In genomic region chr11:567629-568258, GRCh38 we compare ENCODE assay signal across 1 cellular context.
A peak's percentile ranks its signal among the peaks of the same experiment; 100 is the strongest.
TF ChIP-seq lines count a peak whose summit lies in the region.

No MANE protein-coding gene starts in this region.

TF ChIP-seq in HepG2, 621 proteins besides CTCF, POLR2A, EP300 and RAD21 (continued from another document and continues in another):
- no peak for TF ChIP-seq SP2 (CRISPR knock-in tag; IDR thresholded peaks at IDR 0.05)
- TF ChIP-seq ZNF451 (CRISPR knock-in tag; IDR thresholded peaks at IDR 0.05) = no peak; the same call in 1 of the 2 replicates
- TF ChIP-seq ZNF512 (CRISPR knock-in tag; IDR thresholded peaks at IDR 0.05) = no peak
- TF ChIP-seq ZNF562 (CRISPR knock-in tag; IDR thresholded peaks at IDR 0.05; ENCODE audit: borderline replicate concordance) = no peak
- no peak for TF ChIP-seq PPARG (CRISPR knock-in tag; conservative IDR thresholded peaks at IDR 0.05)
- TF ChIP-seq ATF5 (CRISPR knock-in tag; IDR thresholded peaks at IDR 0.05; ENCODE audit: low read depth) = no peak
- no peak for TF ChIP-seq ZNF878 (CRISPR knock-in tag; IDR thresholded peaks at IDR 0.05)
- TF ChIP-seq, protein P1, sequence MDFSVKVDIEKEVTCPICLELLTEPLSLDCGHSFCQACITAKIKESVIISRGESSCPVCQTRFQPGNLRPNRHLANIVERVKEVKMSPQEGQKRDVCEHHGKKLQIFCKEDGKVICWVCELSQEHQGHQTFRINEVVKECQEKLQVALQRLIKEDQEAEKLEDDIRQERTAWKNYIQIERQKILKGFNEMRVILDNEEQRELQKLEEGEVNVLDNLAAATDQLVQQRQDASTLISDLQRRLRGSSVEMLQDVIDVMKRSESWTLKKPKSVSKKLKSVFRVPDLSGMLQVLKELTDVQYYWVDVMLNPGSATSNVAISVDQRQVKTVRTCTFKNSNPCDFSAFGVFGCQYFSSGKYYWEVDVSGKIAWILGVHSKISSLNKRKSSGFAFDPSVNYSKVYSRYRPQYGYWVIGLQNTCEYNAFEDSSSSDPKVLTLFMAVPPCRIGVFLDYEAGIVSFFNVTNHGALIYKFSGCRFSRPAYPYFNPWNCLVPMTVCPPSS (IDR thresholded peaks at IDR 0.05) = no peak
- TF ChIP-seq, protein P2, sequence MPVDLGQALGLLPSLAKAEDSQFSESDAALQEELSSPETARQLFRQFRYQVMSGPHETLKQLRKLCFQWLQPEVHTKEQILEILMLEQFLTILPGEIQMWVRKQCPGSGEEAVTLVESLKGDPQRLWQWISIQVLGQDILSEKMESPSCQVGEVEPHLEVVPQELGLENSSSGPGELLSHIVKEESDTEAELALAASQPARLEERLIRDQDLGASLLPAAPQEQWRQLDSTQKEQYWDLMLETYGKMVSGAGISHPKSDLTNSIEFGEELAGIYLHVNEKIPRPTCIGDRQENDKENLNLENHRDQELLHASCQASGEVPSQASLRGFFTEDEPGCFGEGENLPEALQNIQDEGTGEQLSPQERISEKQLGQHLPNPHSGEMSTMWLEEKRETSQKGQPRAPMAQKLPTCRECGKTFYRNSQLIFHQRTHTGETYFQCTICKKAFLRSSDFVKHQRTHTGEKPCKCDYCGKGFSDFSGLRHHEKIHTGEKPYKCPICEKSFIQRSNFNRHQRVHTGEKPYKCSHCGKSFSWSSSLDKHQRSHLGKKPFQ (CRISPR knock-in tag; IDR thresholded peaks at IDR 0.05; ENCODE audit: insufficient replicate concordance) = no peak
- TF ChIP-seq, protein P3, sequence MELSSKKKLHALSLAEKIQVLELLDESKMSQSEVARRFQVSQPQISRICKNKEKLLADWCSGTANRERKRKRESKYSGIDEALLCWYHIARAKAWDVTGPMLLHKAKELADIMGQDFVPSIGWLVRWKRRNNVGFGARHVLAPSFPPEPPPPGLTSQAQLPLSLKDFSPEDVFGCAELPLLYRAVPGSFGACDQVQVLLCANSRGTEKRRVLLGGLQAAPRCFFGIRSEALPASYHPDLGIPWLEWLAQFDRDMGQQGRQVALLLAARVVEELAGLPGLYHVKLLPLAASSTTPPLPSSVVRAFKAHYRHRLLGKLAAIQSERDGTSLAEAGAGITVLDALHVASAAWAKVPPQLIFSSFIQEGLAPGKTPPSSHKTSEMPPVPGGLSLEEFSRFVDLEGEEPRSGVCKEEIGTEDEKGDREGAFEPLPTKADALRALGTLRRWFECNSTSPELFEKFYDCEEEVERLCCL (CRISPR knock-in tag; IDR thresholded peaks at IDR 0.05; ENCODE audit: borderline replicate concordance) = no peak
- TF ChIP-seq TBX2 (CRISPR knock-in tag; IDR thresholded peaks at IDR 0.05; ENCODE audit: borderline replicate concordance) = peak; percentile 31; the same call in 1 of the 2 replicates
- no peak for TF ChIP-seq ZNF441 (CRISPR knock-in tag; IDR thresholded peaks at IDR 0.05; ENCODE audit: borderline replicate concordance)
- 0 out of 2 replicates have a peak, but pooled peaks have one; percentile 48 for TF ChIP-seq THAP9 (CRISPR knock-in tag; IDR thresholded peaks at IDR 0.05; ENCODE audit: borderline replicate concordance)
- TF ChIP-seq NFIC (IDR thresholded peaks at IDR 0.05; ENCODE audit: low read length) = no peak
- no peak for TF ChIP-seq ZNF558 (CRISPR knock-in tag; IDR thresholded peaks at IDR 0.05; ENCODE audit: borderline replicate concordance)
- TF ChIP-seq ZC3H4 (CRISPR knock-in tag; IDR thresholded peaks at IDR 0.05; ENCODE audit: borderline replicate concordance) = no peak
- no peak for TF ChIP-seq ZNF83 (CRISPR knock-in tag; IDR thresholded peaks at IDR 0.05; ENCODE audit: borderline replicate concordance)
- TF ChIP-seq DMAP1 (CRISPR knock-in tag; IDR thresholded peaks at IDR 0.05) = peak; percentile 30; the same call in 1 of the 2 replicates
- peak; percentile 72 for TF ChIP-seq LBX2 (CRISPR knock-in tag; IDR thresholded peaks at IDR 0.05; ENCODE audit: borderline replicate concordance)
- TF ChIP-seq SOX13 (IDR thresholded peaks at IDR 0.05) = no peak
- TF ChIP-seq SOX13 (CRISPR knock-in tag; conservative IDR thresholded peaks at IDR 0.05 in 1 of 2, IDR thresholded peaks at IDR 0.05 in 1 of 2) = no peak
- TF ChIP-seq, protein P4, sequence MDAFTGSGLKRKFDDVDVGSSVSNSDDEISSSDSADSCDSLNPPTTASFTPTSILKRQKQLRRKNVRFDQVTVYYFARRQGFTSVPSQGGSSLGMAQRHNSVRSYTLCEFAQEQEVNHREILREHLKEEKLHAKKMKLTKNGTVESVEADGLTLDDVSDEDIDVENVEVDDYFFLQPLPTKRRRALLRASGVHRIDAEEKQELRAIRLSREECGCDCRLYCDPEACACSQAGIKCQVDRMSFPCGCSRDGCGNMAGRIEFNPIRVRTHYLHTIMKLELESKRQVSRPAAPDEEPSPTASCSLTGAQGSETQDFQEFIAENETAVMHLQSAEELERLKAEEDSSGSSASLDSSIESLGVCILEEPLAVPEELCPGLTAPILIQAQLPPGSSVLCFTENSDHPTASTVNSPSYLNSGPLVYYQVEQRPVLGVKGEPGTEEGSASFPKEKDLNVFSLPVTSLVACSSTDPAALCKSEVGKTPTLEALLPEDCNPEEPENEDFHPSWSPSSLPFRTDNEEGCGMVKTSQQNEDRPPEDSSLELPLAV (CRISPR knock-in tag; conservative IDR thresholded peaks at IDR 0.05; ENCODE audit: low read depth) = no peak
- no peak for TF ChIP-seq NR1H2 (CRISPR knock-in tag; IDR thresholded peaks at IDR 0.05; ENCODE audit: borderline replicate concordance, low read depth)
- TF ChIP-seq GABPB1 (CRISPR knock-in tag; IDR thresholded peaks at IDR 0.05) = no peak
- no peak for TF ChIP-seq AGO2 (optimal IDR thresholded peaks at IDR 0.05; ENCODE audit: low read depth, low read length)
- no peak for TF ChIP-seq MTF2 (CRISPR knock-in tag; IDR thresholded peaks at IDR 0.05; ENCODE audit: borderline replicate concordance)
- no peak for TF ChIP-seq MNT (IDR thresholded peaks at IDR 0.05)
- TF ChIP-seq, protein P5, sequence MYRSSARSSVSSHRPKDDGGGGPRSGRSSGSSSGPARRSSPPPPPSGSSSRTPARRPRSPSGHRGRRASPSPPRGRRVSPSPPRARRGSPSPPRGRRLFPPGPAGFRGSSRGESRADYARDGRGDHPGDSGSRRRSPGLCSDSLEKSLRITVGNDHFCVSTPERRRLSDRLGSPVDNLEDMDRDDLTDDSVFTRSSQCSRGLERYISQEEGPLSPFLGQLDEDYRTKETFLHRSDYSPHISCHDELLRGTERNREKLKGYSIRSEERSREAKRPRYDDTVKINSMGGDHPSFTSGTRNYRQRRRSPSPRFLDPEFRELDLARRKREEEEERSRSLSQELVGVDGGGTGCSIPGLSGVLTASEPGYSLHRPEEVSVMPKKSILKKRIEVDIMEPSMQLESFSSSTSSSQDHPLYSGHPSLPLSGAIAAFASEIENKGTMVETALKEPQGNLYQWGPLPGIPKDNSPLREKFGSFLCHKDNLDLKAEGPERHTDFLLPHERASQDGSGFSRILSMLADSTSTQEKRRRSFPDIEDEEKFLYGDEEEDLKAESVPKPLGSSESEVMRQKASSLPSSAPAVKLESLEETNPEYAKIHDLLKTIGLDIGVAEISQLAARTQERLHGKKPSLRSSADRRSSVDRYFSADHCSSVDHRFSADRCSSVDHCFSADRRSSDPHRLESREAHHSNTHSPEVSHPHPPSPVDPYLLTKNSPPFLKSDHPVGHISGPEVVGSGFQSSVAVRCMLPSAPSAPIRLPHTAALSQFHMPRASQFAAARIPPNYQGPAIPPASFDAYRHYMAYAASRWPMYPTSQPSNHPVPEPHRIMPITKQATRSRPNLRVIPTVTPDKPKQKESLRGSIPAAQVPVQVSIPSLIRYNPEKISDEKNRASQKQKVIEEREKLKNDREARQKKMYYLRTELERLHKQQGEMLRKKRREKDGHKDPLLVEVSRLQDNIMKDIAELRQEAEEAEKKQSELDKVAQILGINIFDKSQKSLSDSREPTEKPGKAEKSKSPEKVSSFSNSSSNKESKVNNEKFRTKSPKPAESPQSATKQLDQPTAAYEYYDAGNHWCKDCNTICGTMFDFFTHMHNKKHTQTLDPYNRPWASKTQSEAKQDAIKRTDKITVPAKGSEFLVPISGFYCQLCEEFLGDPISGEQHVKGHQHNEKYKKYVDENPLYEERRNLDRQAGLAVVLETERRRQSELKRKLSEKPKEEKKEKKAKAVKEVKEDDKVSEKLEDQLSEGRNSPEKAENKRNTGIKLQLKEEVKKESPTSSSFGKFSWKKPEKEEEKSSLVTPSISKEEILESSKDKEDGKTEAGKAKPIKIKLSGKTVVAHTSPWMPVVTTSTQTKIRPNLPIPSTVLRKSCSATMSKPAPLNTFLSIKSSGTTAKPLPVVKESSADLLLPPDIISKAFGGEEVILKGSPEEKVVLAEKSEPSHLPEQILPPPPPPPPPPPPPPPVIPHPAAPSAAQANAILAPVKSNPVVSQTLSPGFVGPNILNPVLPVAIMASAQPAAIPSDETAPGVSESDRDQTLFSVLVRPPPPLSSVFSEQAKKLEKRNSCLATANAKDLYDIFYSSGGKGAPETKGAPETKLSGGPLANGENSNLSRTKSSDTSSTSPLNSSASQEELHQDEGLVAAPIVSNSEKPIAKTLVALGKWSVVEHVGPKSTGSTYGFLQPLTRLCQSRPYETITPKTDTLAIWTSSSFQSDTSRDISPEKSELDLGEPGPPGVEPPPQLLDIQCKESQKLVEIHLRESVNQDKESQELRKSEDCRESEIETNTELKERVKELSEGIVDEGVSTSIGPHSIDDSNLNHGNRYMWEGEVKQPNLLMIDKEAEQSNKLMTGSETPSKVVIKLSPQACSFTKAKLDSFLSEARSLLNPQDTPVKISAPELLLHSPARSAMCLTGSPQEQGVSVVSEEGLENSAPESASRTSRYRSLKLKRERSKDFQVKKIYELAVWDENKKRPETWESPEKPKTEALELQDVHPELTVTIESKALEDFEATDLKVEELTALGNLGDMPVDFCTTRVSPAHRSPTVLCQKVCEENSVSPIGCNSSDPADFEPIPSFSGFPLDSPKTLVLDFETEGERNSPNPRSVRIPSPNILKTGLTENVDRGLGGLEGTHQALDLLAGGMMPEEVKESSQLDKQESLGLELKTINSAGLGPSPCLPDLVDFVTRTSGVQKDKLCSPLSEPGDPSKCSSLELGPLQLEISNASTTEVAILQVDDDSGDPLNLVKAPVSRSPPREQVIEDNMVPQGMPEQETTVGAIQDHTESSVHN (CRISPR knock-in tag; IDR thresholded peaks at IDR 0.05) = no peak
- TF ChIP-seq ZNF501 (CRISPR knock-in tag; IDR thresholded peaks at IDR 0.05) = 0 out of 2 replicates have a peak, but pooled peaks have one; percentile 35
- TF ChIP-seq, protein P6, sequence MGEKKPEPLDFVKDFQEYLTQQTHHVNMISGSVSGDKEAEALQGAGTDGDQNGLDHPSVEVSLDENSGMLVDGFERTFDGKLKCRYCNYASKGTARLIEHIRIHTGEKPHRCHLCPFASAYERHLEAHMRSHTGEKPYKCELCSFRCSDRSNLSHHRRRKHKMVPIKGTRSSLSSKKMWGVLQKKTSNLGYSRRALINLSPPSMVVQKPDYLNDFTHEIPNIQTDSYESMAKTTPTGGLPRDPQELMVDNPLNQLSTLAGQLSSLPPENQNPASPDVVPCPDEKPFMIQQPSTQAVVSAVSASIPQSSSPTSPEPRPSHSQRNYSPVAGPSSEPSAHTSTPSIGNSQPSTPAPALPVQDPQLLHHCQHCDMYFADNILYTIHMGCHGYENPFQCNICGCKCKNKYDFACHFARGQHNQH (CRISPR knock-in tag; IDR thresholded peaks at IDR 0.05) = no peak
- TF ChIP-seq ZNF777 (CRISPR knock-in tag; IDR thresholded peaks at IDR 0.05) = 0 out of 2 replicates have a peak, but pooled peaks have one; percentile 45
- TF ChIP-seq ZBTB8A (CRISPR knock-in tag; IDR thresholded peaks at IDR 0.05; ENCODE audit: borderline replicate concordance, low read depth) = no peak
- TF ChIP-seq ZNF30 (CRISPR knock-in tag; IDR thresholded peaks at IDR 0.05) = no peak
